Comparison of ENCODE assay signal across 1 cellular context in the genomic region with DNA sequence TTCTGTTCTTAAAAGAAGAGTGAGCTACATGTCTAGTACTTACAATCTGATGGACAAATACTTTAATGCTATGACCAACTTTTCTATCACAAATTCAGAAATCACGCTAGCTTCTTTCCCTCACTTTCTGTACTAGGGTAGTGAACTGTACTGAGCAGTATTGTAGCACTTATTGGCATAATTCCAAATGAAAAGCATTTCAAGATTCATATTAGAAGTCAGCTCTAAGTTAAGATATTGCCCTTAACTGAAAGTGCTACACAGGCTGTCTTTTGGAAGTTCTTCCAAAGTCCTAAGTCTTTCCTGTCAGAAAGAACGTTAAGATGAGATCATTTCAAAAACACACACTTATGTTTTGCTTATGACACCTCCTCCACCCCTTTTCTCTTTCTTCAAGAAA.
TF ChIP-seq lines count a peak whose summit lies in the region.

No MANE protein-coding gene starts in this region.

TF ChIP-seq in IMR-90, 13 proteins besides CTCF, POLR2A, EP300 and RAD21:
- TF ChIP-seq CHD1 (IDR thresholded peaks at IDR 0.05; ENCODE audit: low read depth, low read length) (no peak), NFE2L2 (IDR thresholded peaks at IDR 0.05; ENCODE audit: low read depth, low read length) (no peak), MXI1 (IDR thresholded peaks at IDR 0.05; ENCODE audit: borderline replicate concordance, low read depth, low read length) (no peak), CEBPB (IDR thresholded peaks at IDR 0.05; ENCODE audit: low read depth, low read length) (no peak), BHLHE40 (IDR thresholded peaks at IDR 0.05; ENCODE audit: low read depth, low read length) (no peak), MAZ (IDR thresholded peaks at IDR 0.05; ENCODE audit: borderline replicate concordance, low read depth, low read length) (no peak), RCOR1 (IDR thresholded peaks at IDR 0.05; ENCODE audit: insufficient replicate concordance, low read length) (no peak), MAFK (IDR thresholded peaks at IDR 0.05; ENCODE audit: low read depth, low read length) (no peak), RFX5 (IDR thresholded peaks at IDR 0.05; ENCODE audit: low read depth, low read length) (no peak), SMC3 (IDR thresholded peaks at IDR 0.05; ENCODE audit: low read depth, low read length) (no peak), FOS (IDR thresholded peaks at IDR 0.05; ENCODE audit: low read depth, low read length) (no peak)
- TF ChIP-seq, protein P1, sequence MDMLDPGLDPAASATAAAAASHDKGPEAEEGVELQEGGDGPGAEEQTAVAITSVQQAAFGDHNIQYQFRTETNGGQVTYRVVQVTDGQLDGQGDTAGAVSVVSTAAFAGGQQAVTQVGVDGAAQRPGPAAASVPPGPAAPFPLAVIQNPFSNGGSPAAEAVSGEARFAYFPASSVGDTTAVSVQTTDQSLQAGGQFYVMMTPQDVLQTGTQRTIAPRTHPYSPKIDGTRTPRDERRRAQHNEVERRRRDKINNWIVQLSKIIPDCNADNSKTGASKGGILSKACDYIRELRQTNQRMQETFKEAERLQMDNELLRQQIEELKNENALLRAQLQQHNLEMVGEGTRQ (IDR thresholded peaks at IDR 0.05; ENCODE audit: low read depth, low read length): no peak
- TF ChIP-seq, protein P2, sequence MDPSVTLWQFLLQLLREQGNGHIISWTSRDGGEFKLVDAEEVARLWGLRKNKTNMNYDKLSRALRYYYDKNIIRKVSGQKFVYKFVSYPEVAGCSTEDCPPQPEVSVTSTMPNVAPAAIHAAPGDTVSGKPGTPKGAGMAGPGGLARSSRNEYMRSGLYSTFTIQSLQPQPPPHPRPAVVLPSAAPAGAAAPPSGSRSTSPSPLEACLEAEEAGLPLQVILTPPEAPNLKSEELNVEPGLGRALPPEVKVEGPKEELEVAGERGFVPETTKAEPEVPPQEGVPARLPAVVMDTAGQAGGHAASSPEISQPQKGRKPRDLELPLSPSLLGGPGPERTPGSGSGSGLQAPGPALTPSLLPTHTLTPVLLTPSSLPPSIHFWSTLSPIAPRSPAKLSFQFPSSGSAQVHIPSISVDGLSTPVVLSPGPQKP (IDR thresholded peaks at IDR 0.05; ENCODE audit: borderline replicate concordance, low read depth, low read length): no peak
TF ChIP-seq in IMR-90: peak in this region for 0.
